In the genomic region with DNA sequence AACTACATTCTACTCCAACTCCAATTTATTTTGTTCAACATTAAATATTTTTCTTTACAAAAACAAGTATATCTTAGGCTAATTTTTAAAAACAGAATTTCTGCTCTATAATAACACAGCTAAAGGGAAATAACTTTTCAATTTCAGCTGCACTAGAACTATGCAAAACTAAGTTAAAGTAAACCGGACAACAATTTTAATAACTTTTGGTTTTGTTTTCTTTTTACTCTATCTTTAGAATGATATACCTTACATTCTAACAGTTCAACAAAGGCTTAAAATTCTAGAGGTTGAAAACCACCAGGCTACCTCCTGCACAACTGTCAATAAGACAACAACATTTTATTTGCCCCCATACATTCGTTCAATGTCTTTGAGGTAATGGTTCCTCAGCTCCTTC, we compare ENCODE assay signal across 30 cellular contexts. TPM values are rescaled to one million over a fixed set of nuclear protein-coding genes. Genes with fewer than 3 reads are reported as not detected.
"Had no signal": no experiment of that assay in that cellular context is flagged by ENCODE, and none has a peak within 500 bp of the region (broad histone marks: within the 10 kb centered on the region; RNA-seq: fewer than 3 reads in every experiment).

No MANE protein-coding gene starts in this region.

- DNase-seq: activated CD4-positive, alpha-beta memory T cell treated with anti-CD3 and anti-CD28 coated beads for 36 hours; activated CD4-positive, alpha-beta T cell treated with anti-CD3 and anti-CD28 coated beads, Interleukin-2, amount 10 ng/mL, durations not matched to agents 7 days and 5 days; activated CD4-positive, CD25-positive, alpha-beta regulatory T cell; activated CD8-positive, alpha-beta memory T cell treated with anti-CD3 and anti-CD28 coated beads for 24 hours; activated effector memory CD4-positive, alpha-beta T cell treated with anti-CD3 and anti-CD28 coated beads, Interleukin-2, amount 50 U/mL, for 16 hours; activated naive CD4-positive, alpha-beta T cell treated with Interleukin-2 at 50 U/mL for 16 hours; activated T-cell treated with anti-CD3 and anti-CD28 coated beads, Interleukin-2, amount 50 U/mL, for 4 hours; brain microvascular endothelial cell; colonic mucosa; MG63; MV-4-11; NCI-H1092 treated with DMSO at 0.1 percent for 48 hours; NCI-H1417 treated with DMSO at 0.1 percent for 48 hours; NCI-H1694 treated with DMSO at 0.1 percent for 48 hours; NCI-H2029 treated with DMSO at 0.1 percent for 48 hours; NCI-H345; NCI-H510A; NCI-H526 treated with DMSO at 0.1 percent for 48 hours; NCI-H82; OCI-M1; RPMI8226; T-cell; T-helper 2 cell; T1000 had no signal

- ATAC-seq: activated naive CD4-positive, alpha-beta T cell treated with anti-CD3 and anti-CD28 coated beads, Interleukin-2, amount 50 U/mL, for 72 hours; activated T-cell treated with anti-CD3 and anti-CD28 coated beads, Interleukin-2, amount 50 U/mL, for 4 hours; Panc1; Right ventricle myocardium inferior; T-cell had no signal

- H3K9me3 Mint-ChIP-seq: activated CD4-positive, alpha-beta memory T cell treated with anti-CD3 and anti-CD28 coated beads for 36 hours; activated naive CD4-positive, alpha-beta T cell treated with anti-CD3 and anti-CD28 coated beads, Interleukin-2, amount 50 U/mL, for 72 hours; activated T-cell treated with anti-CD3 and anti-CD28 coated beads, Interleukin-2, amount 50 U/mL, for 4 hours; T-cell had no signal

- H3K4me1 ChIP-seq: colonic mucosa had no signal

- H3K27me3 ChIP-seq: brain microvascular endothelial cell, cardiac muscle cell, colonic mucosa, MG63 had no signal

- H3K27ac ChIP-seq: brain microvascular endothelial cell, cardiac muscle cell, colonic mucosa, SK-N-MC had no signal

- H3K27me3 Mint-ChIP-seq: activated CD4-positive, alpha-beta memory T cell treated with anti-CD3 and anti-CD28 coated beads for 36 hours; activated CD4-positive, alpha-beta T cell treated with anti-CD3 and anti-CD28 coated beads, Interleukin-2, amount 10 ng/mL, durations not matched to agents 7 days and 5 days had no signal

- H3K4me3 ChIP-seq: cardiac muscle cell, colonic mucosa, MG63, SK-N-MC had no signal

- FAIRE-seq: TTC549 had no signal

- H3K9me3 ChIP-seq: colonic mucosa, MG63 had no signal

- H3K36me3 ChIP-seq: brain microvascular endothelial cell, colonic mucosa, MG63 had no signal

- H3K27ac Mint-ChIP-seq: activated CD4-positive, alpha-beta memory T cell treated with anti-CD3 and anti-CD28 coated beads for 36 hours; activated CD4-positive, alpha-beta T cell treated with anti-CD3 and anti-CD28 coated beads, Interleukin-2, amount 10 ng/mL, durations not matched to agents 7 days and 5 days; activated naive CD4-positive, alpha-beta T cell treated with anti-CD3 and anti-CD28 coated beads, Interleukin-2, amount 50 U/mL, for 72 hours; T-cell had no signal

- H3K4me3 Mint-ChIP-seq: activated CD4-positive, alpha-beta memory T cell treated with anti-CD3 and anti-CD28 coated beads for 36 hours; activated CD4-positive, alpha-beta T cell treated with anti-CD3 and anti-CD28 coated beads, Interleukin-2, amount 10 ng/mL, durations not matched to agents 7 days and 5 days; activated T-cell treated with anti-CD3 and anti-CD28 coated beads, Interleukin-2, amount 50 U/mL, for 4 hours; T-cell had no signal

RNA-seq across cellular contexts. Expression of a gene that starts 18.7 kb away (rescaled TPM):
- total RNA-seq: colonic mucosa had no signal
